ENCODE assay signal across 7 cellular contexts in genomic region chrY:7280385-7280740, GRCh38.
DNase-seq lines count a peak whose midpoint lies in the region; ATAC-seq and TF ChIP-seq lines count a peak whose summit lies in the region.
"Not testable (repeated sequence)": the region's sequence is repeated elsewhere in the genome, so short reads cannot be mapped to it uniquely, and the experiment has no call there.

No MANE protein-coding gene starts in this region.

- H3K9me3 Mint-ChIP-seq in activated CD4-positive, alpha-beta memory T cell treated with anti-CD3 and anti-CD28 coated beads for 36 hours; central memory CD8-positive, alpha-beta T cell: not testable (repeated sequence)

- peak overlapping the region; percentile 58 for H3K27ac ChIP-seq in RWPE1

- CTCF ChIA-PET in RWPE1 (lab: Yijun Ruan, JAX); activated CD4-positive, alpha-beta memory T cell treated with anti-CD3 and anti-CD28 coated beads for 36 hours (lab: Charles Lee): not testable (repeated sequence)

- peak overlapping the region; percentile 75 for H3K4me3 Mint-ChIP-seq in activated CD4-positive, alpha-beta memory T cell treated with anti-CD3 and anti-CD28 coated beads for 36 hours
- H3K4me3 Mint-ChIP-seq in central memory CD8-positive, alpha-beta T cell = peak overlapping the region; percentile 79

- not testable (repeated sequence) for H3K27me3 Mint-ChIP-seq in activated CD4-positive, alpha-beta memory T cell treated with anti-CD3 and anti-CD28 coated beads for 36 hours; central memory CD8-positive, alpha-beta T cell

- POLR2A ChIA-PET in RWPE1 (lab: Yijun Ruan, JAX; ENCODE audit: low non-redundant PET); activated CD4-positive, alpha-beta memory T cell treated with anti-CD3 and anti-CD28 coated beads for 36 hours (lab: Charles Lee): not testable (repeated sequence)

- H3K27ac Mint-ChIP-seq in activated CD4-positive, alpha-beta memory T cell treated with anti-CD3 and anti-CD28 coated beads for 36 hours = peak overlapping the region; percentile 92
- H3K27ac Mint-ChIP-seq in central memory CD8-positive, alpha-beta T cell (ENCODE audit: low read depth) = peak overlapping the region; percentile 99

- peaks cover 66% of the 10 kb centered on the region for H3K4me1 Mint-ChIP-seq in activated CD4-positive, alpha-beta memory T cell treated with anti-CD3 and anti-CD28 coated beads for 36 hours (ENCODE audit: low read depth)
- peaks cover 80% of the 10 kb centered on the region for H3K4me1 Mint-ChIP-seq in central memory CD8-positive, alpha-beta T cell

- ATAC-seq in HG02938 (IDR thresholded peaks at IDR 0.05; ENCODE audit: unreplicated experiment) (peak; percentile 63), left colon (peak; percentile 50)
- peak; percentile 89 for ATAC-seq in central memory CD8-positive, alpha-beta T cell (replicated peaks; ENCODE audit: extremely low read depth, poor library complexity, severe bottlenecking)
- peak; percentile 51 for ATAC-seq in stimulated activated naive CD8-positive, alpha-beta T cell treated with anti-CD3 and anti-CD28 coated beads, Interleukin-15, Interleukin-2, amounts not matched to agents 100 U/mL and 50 U/mL, for 24 hours

- TF ChIP-seq CTCF in RWPE1 (conservative IDR thresholded peaks at IDR 0.05; ENCODE audit: low read depth) = not testable (repeated sequence)

- not testable (repeated sequence) for DNase-seq in RWPE1 (ENCODE audit: low spot score); activated CD4-positive, alpha-beta memory T cell treated with anti-CD3 and anti-CD28 coated beads for 36 hours; left colon; stimulated activated naive CD8-positive, alpha-beta T cell treated with anti-CD3 and anti-CD28 coated beads, Interleukin-15, Interleukin-2, amounts not matched to agents 100 U/mL and 50 U/mL, for 24 hours
- DNase-seq in activated naive CD4-positive, alpha-beta T cell treated with Interleukin-2 at 50 U/mL for 16 hours = peak; percentile 6
- peak in 1 of 2 donors; percentile 69 for DNase-seq in central memory CD8-positive, alpha-beta T cell (ENCODE audit: low spot score in 2 of 2)

- H3K36me3 Mint-ChIP-seq in activated CD4-positive, alpha-beta memory T cell treated with anti-CD3 and anti-CD28 coated beads for 36 hours = peaks cover 44% of the 10 kb centered on the region
- peaks cover 86% of the 10 kb centered on the region for H3K36me3 Mint-ChIP-seq in central memory CD8-positive, alpha-beta T cell (ENCODE audit: insufficient read depth)

- intact Hi-C loops in activated CD4-positive, alpha-beta memory T cell treated with anti-CD3 and anti-CD28 coated beads for 36 hours (cut with micrococcal nuclease); left colon (cut with DNase I, micrococcal nuclease): not testable (repeated sequence)
